Comparison of ENCODE assay signal across 1 cellular context in genomic region chr19:48718711-48719231, GRCh38.
A peak's percentile ranks its signal among the peaks of the same experiment; 100 is the strongest.
TF ChIP-seq lines count a peak whose summit lies in the region.

No MANE protein-coding gene starts in this region.

TF ChIP-seq in HepG2, 621 proteins besides CTCF, POLR2A, EP300 and RAD21 (continued from another document and continues in another):
- TF ChIP-seq PRDM15 (CRISPR knock-in tag; IDR thresholded peaks at IDR 0.05) (no peak), GMEB1 (CRISPR knock-in tag; IDR thresholded peaks at IDR 0.05; ENCODE audit: borderline replicate concordance) (peak; percentile 49; the same call in 1 of the 2 replicates), LCORL (IDR thresholded peaks at IDR 0.05) (peak; percentile 56; the same call in 1 of the 2 replicates), LCORL (CRISPR knock-in tag; IDR thresholded peaks at IDR 0.05) (peak; percentile 93), RXRA (CRISPR knock-in tag; IDR thresholded peaks at IDR 0.05) (peak; percentile 97), SMAD9 (CRISPR knock-in tag; IDR thresholded peaks at IDR 0.05) (no peak), FOXK1 (CRISPR knock-in tag; IDR thresholded peaks at IDR 0.05; ENCODE audit: borderline replicate concordance, low read depth) (no peak; the same call in 1 of the 2 replicates), DNMT1 (CRISPR knock-in tag; IDR thresholded peaks at IDR 0.05) (no peak), RXRB (CRISPR knock-in tag; IDR thresholded peaks at IDR 0.05; ENCODE audit: borderline replicate concordance) (peak; percentile 98), SMARCE1 (IDR thresholded peaks at IDR 0.05; ENCODE audit: borderline replicate concordance) (no peak), LBX2 (CRISPR knock-in tag; IDR thresholded peaks at IDR 0.05; ENCODE audit: borderline replicate concordance) (no peak), MZF1 (CRISPR knock-in tag; IDR thresholded peaks at IDR 0.05; ENCODE audit: borderline replicate concordance) (no peak), RFXANK (CRISPR knock-in tag; IDR thresholded peaks at IDR 0.05) (no peak), GMEB2 (CRISPR knock-in tag; IDR thresholded peaks at IDR 0.05; ENCODE audit: low read depth) (no peak), SAP130 (CRISPR knock-in tag; IDR thresholded peaks at IDR 0.05; ENCODE audit: low read depth) (peak; percentile 85), CHCHD3 (CRISPR knock-in tag; IDR thresholded peaks at IDR 0.05) (no peak), THAP7 (CRISPR knock-in tag; IDR thresholded peaks at IDR 0.05) (no peak), ETV5 (CRISPR knock-in tag; IDR thresholded peaks at IDR 0.05; ENCODE audit: borderline replicate concordance) (peak; percentile 65; the same call in 1 of the 2 replicates), MAF1 (CRISPR knock-in tag; IDR thresholded peaks at IDR 0.05; ENCODE audit: borderline replicate concordance) (no peak), TEF (CRISPR knock-in tag; IDR thresholded peaks at IDR 0.05) (no peak), ZSCAN31 (CRISPR knock-in tag; IDR thresholded peaks at IDR 0.05; ENCODE audit: low read depth) (no peak), ISX (CRISPR knock-in tag; conservative IDR thresholded peaks at IDR 0.05) (no peak), ZEB1 (IDR thresholded peaks at IDR 0.05; ENCODE audit: insufficient replicate concordance, low read depth) (peak; percentile 51), ZNF670 (CRISPR knock-in tag; IDR thresholded peaks at IDR 0.05; ENCODE audit: borderline replicate concordance) (0 out of 2 replicates have a peak, but pooled peaks have one; percentile 47), MTF1 (CRISPR knock-in tag; IDR thresholded peaks at IDR 0.05) (no peak), TFDP2 (CRISPR knock-in tag; IDR thresholded peaks at IDR 0.05) (no peak), MEIS1 (CRISPR knock-in tag; IDR thresholded peaks at IDR 0.05; ENCODE audit: borderline replicate concordance) (no peak), MNT (IDR thresholded peaks at IDR 0.05) (no peak), ZNF720 (CRISPR knock-in tag; IDR thresholded peaks at IDR 0.05) (no peak), FOXJ3 (CRISPR knock-in tag; IDR thresholded peaks at IDR 0.05; ENCODE audit: borderline replicate concordance) (no peak), ZNF407 (CRISPR knock-in tag; IDR thresholded peaks at IDR 0.05; ENCODE audit: not compliant biosample characterization) (no peak), ESRRA (CRISPR knock-in tag; IDR thresholded peaks at IDR 0.05; ENCODE audit: low read depth) (peak; percentile 34; the same call in 1 of the 2 replicates), PAF1 (CRISPR knock-in tag; IDR thresholded peaks at IDR 0.05) (no peak), NFIC (IDR thresholded peaks at IDR 0.05; ENCODE audit: low read length) (no peak), NFIB (CRISPR knock-in tag; IDR thresholded peaks at IDR 0.05; ENCODE audit: borderline replicate concordance) (no peak), XRCC5 (optimal IDR thresholded peaks at IDR 0.05; ENCODE audit: low read length) (no peak), PBX2 (CRISPR knock-in tag; IDR thresholded peaks at IDR 0.05) (no peak), DDIT3 (CRISPR knock-in tag; IDR thresholded peaks at IDR 0.05) (no peak), MED8 (CRISPR knock-in tag; IDR thresholded peaks at IDR 0.05; ENCODE audit: insufficient replicate concordance) (no peak), RFX5 (IDR thresholded peaks at IDR 0.05; ENCODE audit: low read depth, low read length) (no peak)
